In the genomic region with DNA sequence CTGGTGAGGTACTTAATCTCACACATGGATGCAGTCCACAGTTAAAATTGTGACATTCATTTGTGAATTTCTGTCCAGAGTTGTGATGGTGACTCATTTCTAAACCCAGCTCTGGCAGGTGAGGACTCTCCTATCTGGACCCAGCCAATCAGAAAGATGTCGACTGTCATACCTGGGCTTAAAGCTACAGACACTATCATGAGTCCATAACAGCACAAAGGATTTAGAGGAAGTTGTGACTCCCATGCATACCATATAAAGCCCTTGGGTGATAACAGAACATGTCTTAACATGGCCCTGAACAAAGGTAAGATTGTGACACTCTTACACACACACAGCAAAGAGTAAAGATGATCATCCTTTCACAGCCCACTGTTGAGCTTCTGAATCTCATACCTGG, we compare ENCODE assay signal across 27 cellular contexts.
"Had no signal": no experiment of that assay in that cellular context is flagged by ENCODE, and none has a peak within 500 bp of the region (broad histone marks: within the 10 kb centered on the region; RNA-seq: fewer than 3 reads in every experiment).

No MANE protein-coding gene starts in this region.

- H3K27me3 ChIP-seq: neural progenitor cell, ovary, right lobe of liver, sigmoid colon, stomach, thyroid gland, tibial nerve, upper lobe of left lung, vagina had no signal

- H3K27ac Mint-ChIP-seq: nephron; neural progenitor cell; progenitor cell of endocrine pancreas; stimulated activated effector memory CD8-positive, alpha-beta T cell treated with anti-CD3 and anti-CD28 coated beads, Interleukin-12 subunit alpha, Interleukin-12 subunit beta, amount 100 ng/mL, for 72 hours; stimulated activated naive B cell treated with anti-CD40 and anti-IgM and Interleukin-4, amounts not matched to agents 10 μg/mL and 1 μg/mL and 100 μg/mL, for 72 hours; stimulated activated naive CD8-positive, alpha-beta T cell treated with anti-CD3 and anti-CD28 coated beads, Interleukin-15, Interleukin-2, amounts not matched to agents 100 ng/mL and 50 ng/mL, for 24 hours had no signal

- H3K9me3 Mint-ChIP-seq: stimulated activated effector memory CD8-positive, alpha-beta T cell treated with anti-CD3 and anti-CD28 coated beads, Interleukin-12 subunit alpha, Interleukin-12 subunit beta, amount 100 ng/mL, for 72 hours had no signal

- H3K4me3 ChIP-seq: neural progenitor cell, ovary, psoas muscle, right lobe of liver, sigmoid colon, stomach, thoracic aorta, thyroid gland, tibial nerve, upper lobe of left lung, vagina had no signal

- H2AFZ ChIP-seq: neural progenitor cell, parathyroid adenoma had no signal

- FAIRE-seq: small intestine, urothelium cell line had no signal

- H3K4me2 ChIP-seq: neural progenitor cell had no signal

- H3K9ac ChIP-seq: neural progenitor cell, parathyroid adenoma had no signal

- ATAC-seq: psoas muscle; right cardiac atrium; right lobe of liver; stimulated activated naive B cell treated with anti-CD40 and anti-IgM and Interleukin-4, amounts not matched to agents 10 μg/mL and 1 μg/mL and 100 μg/mL, for 72 hours had no signal

- H3K9me3 ChIP-seq: ovary, psoas muscle, right lobe of liver, sigmoid colon, thoracic aorta, thyroid gland, tibial nerve, upper lobe of left lung, vagina had no signal

- H3K36me3 ChIP-seq: neural progenitor cell, ovary, right lobe of liver, sigmoid colon, thoracic aorta, thyroid gland, upper lobe of left lung, vagina had no signal

- H3K79me2 ChIP-seq: parathyroid adenoma had no signal

- H3K36me3 Mint-ChIP-seq: stimulated activated effector memory CD8-positive, alpha-beta T cell treated with anti-CD3 and anti-CD28 coated beads, Interleukin-12 subunit alpha, Interleukin-12 subunit beta, amount 100 ng/mL, for 72 hours; stimulated activated naive B cell treated with anti-CD40 and anti-IgM and Interleukin-4, amounts not matched to agents 10 μg/mL and 1 μg/mL and 100 μg/mL, for 72 hours had no signal

- H3K27ac ChIP-seq: neural progenitor cell, ovary, parathyroid adenoma, psoas muscle, right lobe of liver, sigmoid colon, stomach, thoracic aorta, thyroid gland, tibial nerve, upper lobe of left lung, vagina had no signal

- H3K27me3 Mint-ChIP-seq: progenitor cell of endocrine pancreas; stimulated activated naive B cell treated with anti-CD40 and anti-IgM and Interleukin-4, amounts not matched to agents 10 μg/mL and 1 μg/mL and 100 μg/mL, for 72 hours; stimulated activated naive CD8-positive, alpha-beta T cell treated with anti-CD3 and anti-CD28 coated beads, Interleukin-15, Interleukin-2, amounts not matched to agents 100 ng/mL and 50 ng/mL, for 24 hours had no signal

- H3K4me3 Mint-ChIP-seq: nephron; neural progenitor cell; stimulated activated effector memory CD8-positive, alpha-beta T cell treated with anti-CD3 and anti-CD28 coated beads, Interleukin-12 subunit alpha, Interleukin-12 subunit beta, amount 100 ng/mL, for 72 hours; stimulated activated naive B cell treated with anti-CD40 and anti-IgM and Interleukin-4, amounts not matched to agents 10 μg/mL and 1 μg/mL and 100 μg/mL, for 72 hours; stimulated activated naive CD8-positive, alpha-beta T cell treated with anti-CD3 and anti-CD28 coated beads, Interleukin-15, Interleukin-2, amounts not matched to agents 100 ng/mL and 50 ng/mL, for 24 hours had no signal

- H3K4me1 ChIP-seq: neural progenitor cell, parathyroid adenoma, psoas muscle, right lobe of liver, sigmoid colon, stomach, thyroid gland, tibial nerve, upper lobe of left lung, vagina had no signal

- H3K4me1 Mint-ChIP-seq: nephron; neural progenitor cell; stimulated activated effector memory CD8-positive, alpha-beta T cell treated with anti-CD3 and anti-CD28 coated beads, Interleukin-12 subunit alpha, Interleukin-12 subunit beta, amount 100 ng/mL, for 72 hours; stimulated activated naive B cell treated with anti-CD40 and anti-IgM and Interleukin-4, amounts not matched to agents 10 μg/mL and 1 μg/mL and 100 μg/mL, for 72 hours had no signal

- DNase-seq: occipital lobe; ovary; posterior cingulate gyrus; psoas muscle; right cardiac atrium; right lobe of liver; sigmoid colon; small intestine; stimulated activated CD4-positive, alpha-beta T cell treated with anti-CD3 and anti-CD28 coated beads, Interleukin-15, amount 100 ng/mL, for 24 hours; stimulated activated CD4-positive, alpha-beta T cell treated with anti-CD3 and anti-CD28 coated beads, Interleukin-2, amount 100 ng/mL, for 24 hours; stimulated activated CD4-positive, alpha-beta T cell treated with anti-CD3 and anti-CD28 coated beads, Interleukin-2, amount 100 ng/mL, for 48 hours; stimulated activated CD4-positive, alpha-beta T cell treated with anti-CD3 and anti-CD28 coated beads, Interleukin-4, amount 100 ng/mL, for 24 hours; stimulated activated naive B cell treated with anti-CD40 and anti-IgM and Interleukin-4, amounts not matched to agents 10 μg/mL and 1 μg/mL and 100 μg/mL, for 72 hours; stimulated activated naive CD4-positive, alpha-beta T cell treated with Interleukin-2 at 50 U/mL for 16 hours; stomach; thyroid gland; upper lobe of left lung had no signal
